ENCODE assay signal across 8 cellular contexts in the genomic region with DNA sequence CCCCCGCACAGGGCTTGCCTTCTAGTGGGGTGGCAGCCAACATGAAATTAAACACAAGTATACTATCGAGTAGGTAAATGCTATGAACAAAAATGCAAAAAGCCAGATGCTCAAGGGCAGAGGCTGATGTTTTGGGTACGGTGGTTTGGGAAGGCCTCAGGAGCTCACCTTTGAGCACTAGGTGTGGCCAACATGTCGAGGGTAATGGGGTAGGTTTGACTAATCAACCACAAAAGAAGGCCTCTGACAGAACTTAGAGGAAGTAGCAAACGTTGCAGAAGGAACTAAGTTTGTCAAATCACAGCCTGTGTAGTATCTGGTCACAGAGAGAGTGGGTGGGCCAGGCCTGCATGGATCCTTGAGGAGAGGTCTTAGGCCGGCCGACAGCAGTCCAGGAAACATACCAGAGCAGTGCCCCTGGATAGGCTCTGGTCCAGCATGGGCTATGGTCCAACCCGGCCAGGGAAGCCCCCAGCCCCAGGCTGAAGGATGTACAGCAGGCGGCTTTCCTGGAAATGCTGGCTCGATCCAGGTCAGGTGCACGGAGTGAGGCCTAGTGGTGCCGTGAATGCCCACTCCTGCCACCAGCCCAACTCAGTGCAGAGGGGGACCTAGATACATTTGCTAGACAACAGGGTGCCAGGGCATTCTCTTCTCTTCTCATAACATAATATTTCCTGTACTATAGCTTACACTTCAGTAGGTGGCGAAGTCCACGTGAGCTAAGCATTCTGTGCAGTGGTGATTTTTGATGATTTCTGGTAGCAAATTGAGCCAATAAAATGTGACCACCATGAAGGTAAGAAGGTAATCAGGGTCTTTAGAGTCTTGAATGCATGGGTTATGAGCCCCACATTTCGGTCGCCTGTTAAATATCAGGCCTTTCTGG. TPM values are rescaled to one million over a fixed set of nuclear protein-coding genes. Genes with fewer than 3 reads are reported as not detected.
DNase-seq lines count a peak whose midpoint lies in the region; ATAC-seq, FAIRE-seq and TF ChIP-seq lines count a peak whose summit lies in the region.

No MANE protein-coding gene starts in this region.

- peaks cover 29% of the 10 kb centered on the region for H3K4me1 Mint-ChIP-seq in astrocyte (ENCODE audit: low read depth, unreplicated experiment)
- peaks cover 40% of the 10 kb centered on the region for H3K4me1 Mint-ChIP-seq in endothelial cell (ENCODE audit: unreplicated experiment)

- no peaks in the 10 kb centered on the region for H3K27me3 ChIP-seq in astrocyte (ENCODE audit: insufficient read depth, low read length)
- no peaks in the 10 kb centered on the region for H3K27me3 ChIP-seq in parathyroid adenoma (ENCODE audit: control insufficient read depth, insufficient read depth, low read length)

- H3K79me2 ChIP-seq in astrocyte (ENCODE audit: insufficient read depth, low read length) (no peaks in the 10 kb centered on the region), parathyroid adenoma (no peaks in the 10 kb centered on the region)

- H3K36me3 ChIP-seq in astrocyte (ENCODE audit: insufficient read depth, low read length) (no peaks in the 10 kb centered on the region), parathyroid adenoma (ENCODE audit: control insufficient read depth, insufficient read depth, low read length) (no peaks in the 10 kb centered on the region)

- H3K9me3 ChIP-seq in astrocyte (ENCODE audit: insufficient read depth, low read depth, low read length) (no peaks in the 10 kb centered on the region), parathyroid adenoma (ENCODE audit: control insufficient read depth, low read length) (no peaks in the 10 kb centered on the region)

- DNase-seq in astrocyte (ENCODE audit: low read depth) (no peak), NCI-H345 (lab: John Stamatoyannopoulos, UW) (no peak), endothelial cell (ENCODE audit: low spot score) (no peak), AG08395 (ENCODE audit: low spot score) (no peak)
- no peak for DNase-seq in stimulated activated CD4-positive, alpha-beta T cell treated with anti-CD3 and anti-CD28 coated beads, Interleukin-2, amount 100 ng/mL, for 48 hours

- peaks cover 58% of the 10 kb centered on the region for H3K4me1 ChIP-seq in astrocyte (ENCODE audit: insufficient read depth, low read length)
- no peaks in the 10 kb centered on the region for H3K4me1 ChIP-seq in parathyroid adenoma

- no peak for FAIRE-seq in astrocyte (lab: Jason Lieb, UNC)

- TF ChIP-seq CTCF in astrocyte (IDR thresholded peaks at IDR 0.05; ENCODE audit: insufficient read depth, low read depth, low read length): no peak
- TF ChIP-seq CTCF in parathyroid adenoma (IDR thresholded peaks at IDR 0.05): no peak
- no peak for TF ChIP-seq CTCF in endothelial cell (IDR thresholded peaks at IDR 0.05; ENCODE audit: unreplicated experiment)

- no peak overlapping the region for H3K4me3 Mint-ChIP-seq in astrocyte (ENCODE audit: unreplicated experiment)
- H3K4me3 Mint-ChIP-seq in endothelial cell (ENCODE audit: unreplicated experiment): no peak overlapping the region

- peak overlapping the region; percentile 59 for H3K27ac Mint-ChIP-seq in astrocyte (ENCODE audit: unreplicated experiment)
- no peak overlapping the region for H3K27ac Mint-ChIP-seq in endothelial cell (ENCODE audit: unreplicated experiment)

- H3K9ac ChIP-seq in astrocyte (ENCODE audit: low read length): peak overlapping the region; percentile 47
- H3K9ac ChIP-seq in parathyroid adenoma: no peak overlapping the region

- no peaks in the 10 kb centered on the region for H3K9me3 Mint-ChIP-seq in astrocyte (ENCODE audit: unreplicated experiment)
- peaks cover 3% of the 10 kb centered on the region for H3K9me3 Mint-ChIP-seq in endothelial cell (ENCODE audit: unreplicated experiment)

- no peaks in the 10 kb centered on the region for H3K27me3 Mint-ChIP-seq in astrocyte (ENCODE audit: low read depth, unreplicated experiment)
- H3K27me3 Mint-ChIP-seq in endothelial cell (ENCODE audit: unreplicated experiment): peaks cover 4% of the 10 kb centered on the region

- H2AFZ ChIP-seq in astrocyte (ENCODE audit: low read depth, low read length) (no peak overlapping the region), parathyroid adenoma (no peak overlapping the region)

- H3K36me3 Mint-ChIP-seq in astrocyte (ENCODE audit: low read depth, unreplicated experiment) (no peaks in the 10 kb centered on the region), endothelial cell (ENCODE audit: low read depth, unreplicated experiment) (no peaks in the 10 kb centered on the region)

- H3K4me3 ChIP-seq in astrocyte (ENCODE audit: insufficient read depth, low read depth, low read length): no peak overlapping the region
- H3K4me3 ChIP-seq in parathyroid adenoma (ENCODE audit: low read depth, low read length): no peak overlapping the region

- H3K4me2 ChIP-seq in astrocyte (ENCODE audit: low read length) (peak overlapping the region; percentile 75), parathyroid adenoma (ENCODE audit: low read length) (no peak overlapping the region)

- H4K20me1 ChIP-seq in astrocyte (ENCODE audit: insufficient read depth, low read length): no peaks in the 10 kb centered on the region

- H3K27ac ChIP-seq in astrocyte (ENCODE audit: low read depth, low read length) (peak overlapping the region; percentile 71), parathyroid adenoma (peak overlapping the region; percentile 15)

- ATAC-seq in GM19455 (IDR thresholded peaks at IDR 0.05; ENCODE audit: unreplicated experiment): peak; percentile 82
- ATAC-seq in HG03520 (IDR thresholded peaks at IDR 0.05; ENCODE audit: unreplicated experiment): peak; percentile 87

RNA-seq across cellular contexts. Expression of gene CD93, which starts 56.3 kb away (rescaled TPM):
- total RNA-seq in astrocyte (0.02 TPM in 1 of 2 replicates, not detected in the other), endothelial cell (ENCODE audit: unreplicated experiment) (139 TPM)

Comparison
In these comparisons a context has a peak if more than half of its experiments do, and no peak if none do; other contexts are left out.
1. RNA of gene CD93, which starts 56.3 kb away (total RNA-seq): 139 TPM in endothelial cell (single experiment); 0.02 TPM in astrocyte; every median in the first group is over 100 times any median in the second.